18 cellular contexts compared by ENCODE assay signal in the genomic region with DNA sequence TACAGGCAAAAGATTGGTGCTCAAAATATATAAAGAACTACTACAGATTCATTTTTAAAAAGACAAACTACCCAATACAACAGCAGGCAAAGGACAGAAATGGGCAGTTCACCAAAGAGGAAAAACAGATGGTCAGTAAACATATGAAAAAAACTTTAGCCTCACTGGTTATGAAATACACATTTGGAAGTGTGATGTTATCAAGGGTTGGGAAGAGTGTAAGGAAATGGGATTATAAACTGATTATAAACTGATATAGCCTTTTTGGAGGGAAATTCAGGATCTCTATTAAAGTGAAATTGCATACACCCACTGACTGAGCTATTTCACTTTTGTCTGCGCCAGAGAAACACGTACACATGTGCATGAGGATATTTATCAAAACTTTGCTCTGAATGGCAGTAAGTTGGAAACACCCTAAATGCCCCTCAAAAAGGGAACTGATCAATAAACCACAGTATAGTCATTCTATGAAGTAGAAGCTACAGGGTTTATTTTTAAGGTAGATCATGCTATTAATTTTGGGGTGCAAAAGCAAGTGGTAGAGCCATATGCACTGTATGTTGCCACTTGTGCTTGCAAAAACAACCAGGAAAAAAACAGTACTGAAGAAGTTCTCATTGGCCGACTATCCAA.
"Had no signal": no experiment of that assay in that cellular context is flagged by ENCODE, and none has a peak within 500 bp of the region (broad histone marks: within the 10 kb centered on the region; RNA-seq: fewer than 3 reads in every experiment).

No MANE protein-coding gene starts in this region.

- H2AFZ ChIP-seq: neural progenitor cell had no signal

- H3K9me3 ChIP-seq: body of pancreas, lower lobe of right lung had no signal

- H3K9ac ChIP-seq: neural progenitor cell had no signal

- H3K27me3 ChIP-seq: body of pancreas, spleen had no signal

- DNase-seq: activated CD4-positive, alpha-beta T cell treated with anti-CD3 and anti-CD28 coated beads, Interleukin-2, amount 10 ng/mL, durations not matched to agents 7 days and 5 days; activated CD4-positive, CD25-positive, alpha-beta regulatory T cell treated with anti-CD3 and anti-CD28 coated beads, Interleukin-2, amount 50 U/mL, for 72 hours; activated CD8-positive, alpha-beta T cell treated with anti-CD3 and anti-CD28 coated beads, Interleukin-2, amount 10 ng/mL, durations not matched to agents 7 days and 5 days; activated gamma-delta T cell treated with Interleukin-2 at 50 U/mL for 16 hours; activated T-cell treated with anti-CD3 and anti-CD28 coated beads, Interleukin-2, amount 50 U/mL, for 1 hour; anterior cingulate cortex; body of pancreas; effector CD8-positive, alpha-beta T cell; erythroblast; foreskin melanocyte; kidney; lower lobe of right lung; naive thymus-derived CD8-positive, alpha-beta T cell; spleen; stimulated activated CD4-positive, alpha-beta T cell treated with anti-CD3 and anti-CD28 coated beads, Interleukin-4, amount 100 ng/mL, for 1 hour; WERI-Rb-1 had no signal

- ATAC-seq: activated CD8-positive, alpha-beta T cell treated with anti-CD3 and anti-CD28 coated beads, Interleukin-2, amount 10 ng/mL, durations not matched to agents 7 days and 5 days; body of pancreas; lower lobe of right lung; naive thymus-derived CD8-positive, alpha-beta T cell had no signal

- H3K4me3 ChIP-seq: body of pancreas, lower lobe of right lung, neural progenitor cell, spleen, tibial artery had no signal

- H3K27ac ChIP-seq: body of pancreas, lower lobe of right lung, neural progenitor cell, tibial artery, WERI-Rb-1 had no signal

- H3K4me1 ChIP-seq: body of pancreas, neural progenitor cell, tibial artery had no signal

- H3K4me2 ChIP-seq: neural progenitor cell had no signal

- H3K36me3 ChIP-seq: lower lobe of right lung, neural progenitor cell, spleen, tibial artery, WERI-Rb-1 had no signal
